ENCODE assay signal across 8 cellular contexts in genomic region chr20:8790442-8791074, GRCh38.
DNase-seq lines count a peak whose midpoint lies in the region; ATAC-seq, FAIRE-seq and TF ChIP-seq lines count a peak whose summit lies in the region.

No MANE protein-coding gene starts in this region.

- no peak overlapping the region for H3K4me3 Mint-ChIP-seq in T-helper 2 cell treated with Interferon-gamma antibody and Interleukin-4, amounts not matched to agents 5 μg/mL and 100 μg/mL, for 36 hours

- H3K27me3 Mint-ChIP-seq in T-helper 2 cell treated with Interferon-gamma antibody and Interleukin-4, amounts not matched to agents 5 μg/mL and 100 μg/mL, for 36 hours (ENCODE audit: low read depth): no peaks in the 10 kb centered on the region

- TF ChIP-seq CTCF in cardiac fibroblast (IDR thresholded peaks at IDR 0.05; ENCODE audit: low read depth, low read length): peak; percentile 96
- TF ChIP-seq CTCF in liver (IDR thresholded peaks at IDR 0.05; ENCODE audit: low read depth, low read length, missing input control): peak; percentile 91

- WGBS in liver: 56% methylated on average over 5 of the region's 5 CpGs

- H3K9ac ChIP-seq in liver (ENCODE audit: low read depth in 1 of 2, low read length in 2 of 2): peak overlapping the region in 1 of 2 donors; percentile 9

- H3K9me3 Mint-ChIP-seq in T-helper 2 cell treated with Interferon-gamma antibody and Interleukin-4, amounts not matched to agents 5 μg/mL and 100 μg/mL, for 36 hours: no peaks in the 10 kb centered on the region

- peak; percentile 75 for ATAC-seq in HG03066 (IDR thresholded peaks at IDR 0.05; ENCODE audit: low read depth, unreplicated experiment)

- H3K27ac Mint-ChIP-seq in T-helper 2 cell treated with Interferon-gamma antibody and Interleukin-4, amounts not matched to agents 5 μg/mL and 100 μg/mL, for 36 hours: no peak overlapping the region

- no peaks in the 10 kb centered on the region for H3K4me1 ChIP-seq in liver (ENCODE audit: control insufficient read depth in 4 of 4, insufficient read depth in 4 of 4, low read length in 3 of 4)

- no peaks in the 10 kb centered on the region for H3K4me1 Mint-ChIP-seq in T-helper 2 cell treated with Interferon-gamma antibody and Interleukin-4, amounts not matched to agents 5 μg/mL and 100 μg/mL, for 36 hours (ENCODE audit: low read depth)

- H3K9me3 ChIP-seq in liver (ENCODE audit: control insufficient read depth in 4 of 4, low read length in 3 of 4): no peaks in the 10 kb centered on the region

- peak; percentile 78 to 86 for TF ChIP-seq RAD21 in liver (IDR thresholded peaks at IDR 0.05)

- H3K4me3 ChIP-seq in cardiac fibroblast (replicated peaks in 1 of 2; ENCODE audit: low read depth in 2 of 2, low read length in 2 of 2) (no peak overlapping the region), liver (ENCODE audit: low read depth in 1 of 3, low read length in 3 of 3) (no peak overlapping the region)

- no peaks in the 10 kb centered on the region for H3K36me3 ChIP-seq in liver (ENCODE audit: control insufficient read depth in 4 of 4, insufficient read depth in 3 of 4, low read depth in 1 of 4, low read length in 3 of 4)

- FAIRE-seq in GM18507 (lab: Jason Lieb, UNC): peak; percentile 53

- H3K27ac ChIP-seq in liver (ENCODE audit: low read depth in 1 of 2, low read length in 2 of 2): no peak overlapping the region

- no peaks in the 10 kb centered on the region for H3K27me3 ChIP-seq in liver (ENCODE audit: control insufficient read depth in 4 of 4, insufficient read depth in 4 of 4, low read length in 3 of 4)

- peak; percentile 9 for DNase-seq in CMK (ENCODE audit: low read depth)
- DNase-seq in GM18507 (ENCODE audit: extremely low spot score, insufficient read length, low read depth): peak; percentile 2
- DNase-seq in NCI-H69 (lab: John Stamatoyannopoulos, UW): peak; percentile 76
- DNase-seq in cardiac fibroblast (ENCODE audit: low read depth in 2 of 2): peak; percentile 70 to 73
- DNase-seq in NK-92 treated with Interleukin-12 subunit alpha and Interleukin-12 subunit beta, amount 100 ng/mL, for 24 hours (lab: John Stamatoyannopoulos, UW): no peak
- DNase-seq in T-helper 2 cell treated with Interferon-gamma antibody and Interleukin-4, amounts not matched to agents 5 μg/mL and 100 μg/mL, for 36 hours (ENCODE audit: low spot score): no peak

- no peaks in the 10 kb centered on the region for H3K36me3 Mint-ChIP-seq in T-helper 2 cell treated with Interferon-gamma antibody and Interleukin-4, amounts not matched to agents 5 μg/mL and 100 μg/mL, for 36 hours (ENCODE audit: low read depth)

TF ChIP-seq in liver, 16 proteins besides CTCF, POLR2A, EP300 and RAD21:
- TF ChIP-seq ATF3 (IDR thresholded peaks at IDR 0.05): peak; percentile 50
- no peak for TF ChIP-seq GABPA (IDR thresholded peaks at IDR 0.05 in 1 of 2, conservative IDR thresholded peaks at IDR 0.05 in 1 of 2)

Comparison
In these comparisons a context has a peak if more than half of its experiments do, and no peak if none do; other contexts are left out.
1. DNase-seq: peak in CMK (single experiment), GM18507 (single experiment), NCI-H69 (single experiment) and cardiac fibroblast (2 of 2); none in NK-92 treated with Interleukin-12 subunit alpha and Interleukin-12 subunit beta, amount 100 ng/mL, for 24 hours (single experiment) and T-helper 2 cell treated with Interferon-gamma antibody and Interleukin-4, amounts not matched to agents 5 μg/mL and 100 μg/mL, for 36 hours (single experiment).